In genomic region chr1:29145739-29146437, GRCh38 we compare ENCODE assay signal across 1 cellular context.
A peak's percentile ranks its signal among the peaks of the same experiment; 100 is the strongest.
TF ChIP-seq lines count a peak whose summit lies in the region.

No MANE protein-coding gene starts in this region.

TF ChIP-seq in K562, 482 proteins besides CTCF, POLR2A, EP300 and RAD21 (continued from another document and continues in another):
- TF ChIP-seq BDP1 (IDR thresholded peaks at IDR 0.05; ENCODE audit: insufficient read depth, insufficient read length), result no peak
- TF ChIP-seq NFYB (IDR thresholded peaks at IDR 0.05; ENCODE audit: extremely low read depth, insufficient read length), result no peak
- TF ChIP-seq TARDBP (IDR thresholded peaks at IDR 0.05), result no peak
- TF ChIP-seq PKNOX1 (IDR thresholded peaks at IDR 0.05), result 0 out of 2 replicates have a peak, but pooled peaks have one; percentile 18
- no peak for TF ChIP-seq POU5F1 (IDR thresholded peaks at IDR 0.05; ENCODE audit: borderline replicate concordance, low read depth, low read length, partially characterized antibody)
- peak; percentile 72 for TF ChIP-seq E2F8 (IDR thresholded peaks at IDR 0.05; ENCODE audit: low read depth, partially characterized antibody)
- TF ChIP-seq NCOR1 (IDR thresholded peaks at IDR 0.05), result peak; percentile 51
- TF ChIP-seq KLF16 (IDR thresholded peaks at IDR 0.05), result 0 out of 2 replicates have a peak, but pooled peaks have one; percentile 12
- no peak for TF ChIP-seq ZNF695 (CRISPR knock-in tag; IDR thresholded peaks at IDR 0.05)
- TF ChIP-seq FOXO4 (CRISPR knock-in tag; IDR thresholded peaks at IDR 0.05), result no peak
- TF ChIP-seq RBM15 (IDR thresholded peaks at IDR 0.05; ENCODE audit: insufficient read depth, low read length), result no peak
- no peak for TF ChIP-seq ZBED1 (IDR thresholded peaks at IDR 0.05)
- TF ChIP-seq KDM5B (IDR thresholded peaks at IDR 0.05; ENCODE audit: insufficient replicate concordance, low read depth, low read length), result no peak
- TF ChIP-seq ILF3 (IDR thresholded peaks at IDR 0.05; ENCODE audit: borderline replicate concordance), result 0 out of 2 replicates have a peak, but pooled peaks have one; percentile 64
- peak; percentile 18; the same call in 1 of the 2 replicates for TF ChIP-seq NR2C1 (IDR thresholded peaks at IDR 0.05)
- TF ChIP-seq NR2C1 (tag; IDR thresholded peaks at IDR 0.05), result 0 out of 2 replicates have a peak, but pooled peaks have one; percentile 15
- TF ChIP-seq BRF2 (IDR thresholded peaks at IDR 0.05; ENCODE audit: borderline replicate concordance, insufficient read depth, insufficient read length), result no peak
- peak; percentile 51; the same call in 1 of the 2 replicates for TF ChIP-seq HBP1 (CRISPR knock-in tag; IDR thresholded peaks at IDR 0.05)
- TF ChIP-seq POLR2B (IDR thresholded peaks at IDR 0.05; ENCODE audit: low read depth, partially characterized antibody), result peak; percentile 81
- TF ChIP-seq MIER1 (IDR thresholded peaks at IDR 0.05; ENCODE audit: low read depth), result no peak
- 0 out of 2 replicates have a peak, but pooled peaks have one; percentile 38 for TF ChIP-seq ZNF444 (CRISPR knock-in tag; IDR thresholded peaks at IDR 0.05)
- no peak for TF ChIP-seq RBFOX2 (IDR thresholded peaks at IDR 0.05; ENCODE audit: low read depth, low read length)
- no peak for TF ChIP-seq ZC3H11A (IDR thresholded peaks at IDR 0.05; ENCODE audit: low read depth, low read length)
- TF ChIP-seq BRD4 (IDR thresholded peaks at IDR 0.05), result no peak
- TF ChIP-seq GABPB1 (CRISPR knock-in tag; IDR thresholded peaks at IDR 0.05), result no peak
- no peak for TF ChIP-seq ZFP1 (CRISPR knock-in tag; IDR thresholded peaks at IDR 0.05)
- TF ChIP-seq BMI1 (IDR thresholded peaks at IDR 0.05; ENCODE audit: low read length), result no peak
- no peak for TF ChIP-seq THRA (IDR thresholded peaks at IDR 0.05)
- TF ChIP-seq EGR1 (conservative IDR thresholded peaks at IDR 0.05), result no peak
- TF ChIP-seq SREBF1 (IDR thresholded peaks at IDR 0.05; ENCODE audit: borderline replicate concordance, low read depth, low read length), result no peak
- no peak for TF ChIP-seq CREM (IDR thresholded peaks at IDR 0.05; ENCODE audit: low read depth)
- no peak for TF ChIP-seq NR2C2 (CRISPR knock-in tag; IDR thresholded peaks at IDR 0.05)
- TF ChIP-seq NR2C2 (tag; IDR thresholded peaks at IDR 0.05), result peak; percentile 37; the same call in 1 of the 2 replicates
- peak; percentile 76 for TF ChIP-seq SUPT5H (IDR thresholded peaks at IDR 0.05)
- no peak for TF ChIP-seq PHB (CRISPR knock-in tag; IDR thresholded peaks at IDR 0.05)
- TF ChIP-seq ELF4 (CRISPR knock-in tag; IDR thresholded peaks at IDR 0.05), result peak; percentile 80; the same call in 1 of the 2 replicates
- TF ChIP-seq THRB (CRISPR knock-in tag; conservative IDR thresholded peaks at IDR 0.05), result peak; percentile 84
- TF ChIP-seq ZNF311 (CRISPR knock-in tag; IDR thresholded peaks at IDR 0.05), result no peak
- TF ChIP-seq ZNF592 (IDR thresholded peaks at IDR 0.05), result no peak
- TF ChIP-seq PCBP1 (IDR thresholded peaks at IDR 0.05; ENCODE audit: low read depth, low read length, poor library complexity, severe bottlenecking), result no peak
- no peak for TF ChIP-seq UBTF (IDR thresholded peaks at IDR 0.05; ENCODE audit: borderline replicate concordance in 1 of 2, low read depth in 2 of 2, low read length in 2 of 2)
- TF ChIP-seq TFAP4 (CRISPR knock-in tag; IDR thresholded peaks at IDR 0.05; ENCODE audit: borderline replicate concordance), result no peak
- no peak for TF ChIP-seq SRSF9 (IDR thresholded peaks at IDR 0.05; ENCODE audit: borderline replicate concordance, low read depth, low read length)
